In genomic region chr7:74027124-74027682, GRCh38 we compare ENCODE assay signal across 1 cellular context.
TF ChIP-seq lines count a peak whose summit lies in the region.

No MANE protein-coding gene starts in this region.

TF ChIP-seq in SK-N-SH, 30 proteins besides CTCF, POLR2A, EP300 and RAD21 (continued from another document):
- no peak for TF ChIP-seq REST (IDR thresholded peaks at IDR 0.05; ENCODE audit: low read depth, low read length)
- TF ChIP-seq FOSL2 (IDR thresholded peaks at IDR 0.05; ENCODE audit: borderline replicate concordance, low read depth), result no peak
